ENCODE assay signal across 18 cellular contexts in the genomic region with DNA sequence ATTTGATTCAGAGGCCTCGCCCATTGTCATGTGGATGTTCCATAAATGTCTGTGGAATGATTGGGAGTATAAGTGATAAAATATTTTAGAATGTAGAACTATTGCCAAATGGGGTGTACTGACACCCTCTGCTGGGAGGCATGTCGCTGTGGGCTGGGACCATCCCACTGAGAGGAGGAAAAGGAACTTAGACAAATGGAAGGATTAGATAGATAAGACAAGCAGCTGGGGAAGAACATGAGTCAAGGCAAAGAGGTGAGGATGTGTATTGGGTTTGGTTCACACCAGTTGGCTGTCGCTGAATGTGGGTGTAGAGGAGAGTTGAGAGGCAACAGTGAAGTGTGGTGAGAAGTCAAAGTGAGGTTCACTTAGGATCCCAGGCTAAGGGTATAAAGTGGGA.
"Had no signal": no experiment of that assay in that cellular context is flagged by ENCODE, and none has a peak within 500 bp of the region (broad histone marks: within the 10 kb centered on the region; RNA-seq: fewer than 3 reads in every experiment).

No MANE protein-coding gene starts in this region.

- H3K9me3 ChIP-seq: sigmoid colon, transverse colon had no signal

- H3K9me3 Mint-ChIP-seq: activated B cell treated with CpG ODN at 0.5 μM for 24 hours; activated CD4-positive, alpha-beta T cell treated with anti-CD3 and anti-CD28 coated beads, Interleukin-2, amount 10 ng/mL, durations not matched to agents 24 days and 14 days; activated T-cell treated with anti-CD3 and anti-CD28 coated beads, Interleukin-2, amount 50 U/mL, for 4 hours had no signal

- H3K27ac Mint-ChIP-seq: activated B cell treated with CpG ODN at 0.5 μM for 24 hours; activated CD4-positive, alpha-beta T cell treated with anti-CD3 and anti-CD28 coated beads, Interleukin-2, amount 10 ng/mL, durations not matched to agents 24 days and 14 days; activated naive CD8-positive, alpha-beta T cell had no signal

- H3K27me3 ChIP-seq: dorsolateral prefrontal cortex, sigmoid colon, transverse colon had no signal

- H3K4me3 Mint-ChIP-seq: activated B cell treated with CpG ODN at 0.5 μM for 24 hours; activated CD4-positive, alpha-beta T cell treated with anti-CD3 and anti-CD28 coated beads, Interleukin-2, amount 10 ng/mL, durations not matched to agents 24 days and 14 days; activated naive CD8-positive, alpha-beta T cell; activated T-cell treated with anti-CD3 and anti-CD28 coated beads, Interleukin-2, amount 50 U/mL, for 4 hours had no signal

- H3K4me1 ChIP-seq: sigmoid colon, transverse colon had no signal

- H3K27me3 Mint-ChIP-seq: activated B cell treated with CpG ODN at 0.5 μM for 24 hours; activated CD4-positive, alpha-beta T cell treated with anti-CD3 and anti-CD28 coated beads, Interleukin-2, amount 10 ng/mL, durations not matched to agents 24 days and 14 days; activated naive CD8-positive, alpha-beta T cell had no signal

- ATAC-seq: activated T-cell treated with anti-CD3 and anti-CD28 coated beads, Interleukin-2, amount 50 U/mL, for 4 hours; esophagus mucosa; left lobe of liver had no signal

- H3K27ac ChIP-seq: dorsolateral prefrontal cortex, sigmoid colon, transverse colon had no signal

- DNase-seq: activated B cell treated with CpG ODN at 0.5 μM for 24 hours; activated CD4-positive, alpha-beta T cell treated with anti-CD3 and anti-CD28 coated beads, Interleukin-2, amount 10 ng/mL, durations not matched to agents 24 days and 14 days; activated effector memory CD4-positive, alpha-beta T cell treated with anti-CD3 and anti-CD28 coated beads, Interleukin-2, amount 50 U/mL, for 16 hours; activated T-cell treated with anti-CD3 and anti-CD28 coated beads, Interleukin-2, amount 50 U/mL, for 4 hours; aorta; dorsolateral prefrontal cortex; foreskin fibroblast; head of caudate nucleus; mammary epithelial cell; sigmoid colon; stimulated activated CD4-positive, alpha-beta T cell treated with anti-CD3 and anti-CD28 coated beads, Interleukin-12 subunit alpha, Interleukin-12 subunit beta, amount 100 ng/mL, for 4 hours; stimulated activated naive CD4-positive, alpha-beta T cell; substantia nigra; T1000; transverse colon had no signal

- H3K4me3 ChIP-seq: dorsolateral prefrontal cortex, sigmoid colon, transverse colon had no signal
